24 cellular contexts compared by ENCODE assay signal in the genomic region with DNA sequence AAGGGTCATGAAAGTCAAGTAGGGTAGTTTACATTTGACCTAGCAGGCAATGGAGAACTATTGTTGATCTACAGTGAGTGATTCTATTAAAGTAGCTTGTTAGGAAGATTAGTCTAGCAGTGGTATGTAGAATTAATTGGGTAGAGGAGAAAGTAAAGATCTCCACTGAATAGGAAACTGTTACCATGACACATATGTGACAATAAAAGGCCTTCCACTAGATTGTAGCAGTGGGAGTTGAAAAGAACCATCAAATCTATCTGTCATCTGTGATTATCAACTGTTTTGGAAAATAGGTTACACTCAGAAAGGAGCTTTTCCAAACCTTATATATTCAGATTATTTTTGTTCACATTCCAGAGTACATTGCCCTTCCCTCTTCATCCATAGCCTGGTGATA.
"Had no signal": no experiment of that assay in that cellular context is flagged by ENCODE, and none has a peak within 500 bp of the region (broad histone marks: within the 10 kb centered on the region; RNA-seq: fewer than 3 reads in every experiment).

No MANE protein-coding gene starts in this region.

- H3K27ac ChIP-seq: ascending aorta, WERI-Rb-1 had no signal

- H3K4me1 ChIP-seq: ascending aorta had no signal

- H3K4me3 ChIP-seq: ascending aorta had no signal

- H3K27me3 ChIP-seq: ascending aorta had no signal

- H3K36me3 ChIP-seq: ascending aorta, WERI-Rb-1 had no signal

- DNase-seq: activated CD4-positive, alpha-beta memory T cell treated with anti-CD3 and anti-CD28 coated beads for 36 hours; activated CD4-positive, alpha-beta T cell treated with anti-CD3 and anti-CD28 coated beads for 4 hours; activated CD4-positive, alpha-beta T cell treated with anti-CD3 and anti-CD28 coated beads, Interleukin-2, amount 10 ng/mL, durations not matched to agents 24 days and 14 days; activated CD4-positive, alpha-beta T cell treated with anti-CD3 and anti-CD28 coated beads, Interleukin-2, amount 50 U/mL, for 1 hour; activated CD4-positive, alpha-beta T cell treated with anti-CD3 and anti-CD28 coated beads, Interleukin-2, amount 50 U/mL, for 4 hours; activated CD4-positive, CD25-positive, alpha-beta regulatory T cell treated with anti-CD3 and anti-CD28 coated beads, Interleukin-2, amount 50 U/mL, for 72 hours; activated CD8-positive, alpha-beta memory T cell treated with anti-CD3 and anti-CD28 coated beads, Interleukin-2, amount 50 U/mL, for 4 hours; activated CD8-positive, alpha-beta T cell treated with anti-CD3 and anti-CD28 coated beads for 36 hours; activated effector memory CD4-positive, alpha-beta T cell treated with Interleukin-2 at 50 U/mL for 16 hours; activated gamma-delta T cell; activated naive CD4-positive, alpha-beta T cell treated with anti-CD3 and anti-CD28 coated beads, Interleukin-2, amount 10 ng/mL, durations not matched to agents 7 days and 5 days; activated naive CD4-positive, alpha-beta T cell treated with Interleukin-2 at 50 U/mL for 16 hours; activated naive CD8-positive, alpha-beta T cell treated with anti-CD3 and anti-CD28 coated beads, Interleukin-2, amount 10 ng/mL, durations not matched to agents 7 days and 5 days; activated naive CD8-positive, alpha-beta T cell treated with anti-CD3 and anti-CD28 coated beads, Interleukin-2, amount 50 U/mL, for 24 hours; activated T-cell treated with anti-CD3 and anti-CD28 coated beads, Interleukin-2, amount 50 U/mL, for 24 hours; activated T-cell treated with anti-CD3 and anti-CD28 coated beads, Interleukin-2, amount 50 U/mL, for 48 hours; amygdala; anterior cingulate cortex; central memory CD4-positive, alpha-beta T cell; T-helper 1 cell; T-helper 2 cell; T-helper 9 cell; WERI-Rb-1 had no signal
